13 cellular contexts compared by ENCODE assay signal in genomic region chr10:32418572-32418971, GRCh38.
"Had no signal": no experiment of that assay in that cellular context is flagged by ENCODE, and none has a peak within 500 bp of the region (broad histone marks: within the 10 kb centered on the region; RNA-seq: fewer than 3 reads in every experiment).

No MANE protein-coding gene starts in this region.

- H3K36me3 ChIP-seq: pancreas had no signal

- H3K4me3 ChIP-seq: pancreas, testis had no signal

- H3K9me3 ChIP-seq: pancreas, testis had no signal

- H3K27ac ChIP-seq: pancreas, testis had no signal

- ATAC-seq: activated CD4-positive, alpha-beta T cell treated with anti-CD3 and anti-CD28 coated beads for 36 hours; esophagus mucosa; stimulated activated memory B cell treated with anti-CD40 and anti-IgM and Interleukin-4, amounts not matched to agents 10 μg/mL and 1 μg/mL and 100 μg/mL, for 72 hours; T-cell; WTC11 had no signal

- DNase-seq: activated CD4-positive, alpha-beta memory T cell treated with anti-CD3 and anti-CD28 coated beads for 36 hours; activated CD4-positive, alpha-beta T cell treated with anti-CD3 and anti-CD28 coated beads for 36 hours; activated naive CD8-positive, alpha-beta T cell treated with anti-CD3 and anti-CD28 coated beads, Interleukin-2, amount 10 ng/mL, durations not matched to agents 7 days and 5 days; activated T-cell treated with anti-CD3 and anti-CD28 coated beads for 4 hours; effector CD8-positive, alpha-beta T cell; naive B cell; stimulated activated CD4-positive, alpha-beta T cell treated with anti-CD3 and anti-CD28 coated beads, Interleukin-4, amount 100 ng/mL, for 24 hours; T-cell had no signal

- H3K27me3 ChIP-seq: pancreas, testis had no signal
